8 cellular contexts compared by ENCODE assay signal in genomic region chr6:17705428-17705777, GRCh38. TPM values are rescaled to one million over a fixed set of nuclear protein-coding genes. Genes with fewer than 3 reads are reported as not detected.
DNase-seq lines count a peak whose midpoint lies in the region; ATAC-seq, FAIRE-seq and TF ChIP-seq lines count a peak whose summit lies in the region.

No MANE protein-coding gene starts in this region.

- no TSS peak for BruUV-seq in Caco-2 (replicated peaks; lab: Mats Ljungman, UMichigan)

- H3K36me3 ChIP-seq in Caco-2 (ENCODE audit: control insufficient read depth, insufficient read depth, low read length), result no peaks in the 10 kb centered on the region
- H3K36me3 ChIP-seq in kidney (ENCODE audit: control insufficient read depth in 1 of 2, insufficient read depth in 2 of 2, low read length in 2 of 2), result no peaks in the 10 kb centered on the region

- no peaks in the 10 kb centered on the region for H3K27me3 ChIP-seq in Caco-2 (replicated peaks; ENCODE audit: control insufficient read depth, insufficient read depth, low read length)

- peaks cover 22% of the 10 kb centered on the region for H3K4me1 ChIP-seq in Caco-2
- peaks cover 7 to 8% of the 10 kb centered on the region in 2 donors for H3K4me1 ChIP-seq in kidney (ENCODE audit: control insufficient read depth in 1 of 2, insufficient read depth in 1 of 2, low read depth in 1 of 2, low read length in 2 of 2)

- H3K27ac Mint-ChIP-seq in Caco-2 (ENCODE audit: unreplicated experiment), result peak overlapping the region; percentile 96

- no peaks in the 10 kb centered on the region for H3K9me3 Mint-ChIP-seq in Caco-2 (ENCODE audit: unreplicated experiment)

- H3K27me3 Mint-ChIP-seq in Caco-2 (ENCODE audit: insufficient read depth, unreplicated experiment), result no peaks in the 10 kb centered on the region

- H3K36me3 Mint-ChIP-seq in Caco-2 (ENCODE audit: insufficient read depth, unreplicated experiment), result peaks cover 15% of the 10 kb centered on the region

- H3K9ac ChIP-seq in kidney (ENCODE audit: low read length in 2 of 2), result peak overlapping the region; percentile 79 to 98

- peak overlapping the region; percentile 95 to 99 for H3K27ac ChIP-seq in kidney (ENCODE audit: low read depth in 2 of 2, low read length in 2 of 2)

- ATAC-seq in GM21528 (IDR thresholded peaks at IDR 0.05; ENCODE audit: low FRiP score, unreplicated experiment), result peak; percentile 4

- CTCF ChIA-PET in Caco-2 (lab: Charles Lee), result interaction anchor here (0.6 kb wide), 2 partner anchors 110 to 376 kb away, joined by 3 to 5 read pairs; no protein-coding TSS in a partner anchor

- H3K4me3 Mint-ChIP-seq in Caco-2 (ENCODE audit: unreplicated experiment), result peak overlapping the region; percentile 91

- TF ChIP-seq CTCF in Caco-2 (IDR thresholded peaks at IDR 0.05; ENCODE audit: insufficient read depth in 1 of 2, low read depth in 1 of 2, low read length in 1 of 2, severe bottlenecking in 1 of 2, unreplicated experiment in 1 of 2) (no peak), kidney (IDR thresholded peaks at IDR 0.05; ENCODE audit: borderline replicate concordance, extremely low read depth, insufficient read depth) (no peak)

- H3K4me3 ChIP-seq in Caco-2 (ENCODE audit: low read depth, low read length) (peak overlapping the region; percentile 97), kidney (ENCODE audit: low read length in 2 of 2) (peak overlapping the region; percentile 71 to 73)

- no peaks in the 10 kb centered on the region for H3K9me3 ChIP-seq in Caco-2
- H3K9me3 ChIP-seq in kidney (ENCODE audit: control insufficient read depth in 1 of 2, low read length in 2 of 2), result no peaks in the 10 kb centered on the region

- no peak for FAIRE-seq in kidney (lab: Jason Lieb, UNC)

- H3K4me1 Mint-ChIP-seq in Caco-2 (ENCODE audit: low read depth, unreplicated experiment), result no peaks in the 10 kb centered on the region

- in situ Hi-C loops in T47D (cut with HindIII; ENCODE audit: low pct_unique_long_range_greater_than_20kb, low sequenced_read_pairs), result no loop called here

- DNase-seq in Caco-2, result no peak
- DNase-seq in NCI-H446 treated with DMSO at 0.1 percent for 48 hours (lab: John Stamatoyannopoulos, UW), result peak; percentile 50
- peak; percentile 66 for DNase-seq in T47D (ENCODE audit: low read depth in 1 of 2, low spot score in 1 of 2)
- no peak for DNase-seq in kidney
- DNase-seq in stromal cell of bone marrow (ENCODE audit: low read depth), result peak; percentile 53
- DNase-seq in activated effector memory CD4-positive, alpha-beta T cell treated with anti-CD3 and anti-CD28 coated beads, Interleukin-2, amount 50 U/mL, for 16 hours, result no peak
- no peak for DNase-seq in NCI-H774 (lab: John Stamatoyannopoulos, UW)

- intact Hi-C loops in Caco-2 (cut with micrococcal nuclease; ENCODE audit: unreplicated experiment), result loop anchor here (5.0 to 10.0 kb wide), 2 partner anchors 59 to 97 kb away; no protein-coding TSS in a partner anchor
- intact Hi-C loops in kidney (cut with DNase I), result no loop called here

- POLR2A ChIA-PET in Caco-2 (lab: Charles Lee), result interaction anchor here (0.6 kb wide), 1 partner anchor 27 kb away, joined by 9 read pairs; no protein-coding TSS in a partner anchor

RNA-seq across cellular contexts. Expression of gene NUP153, which starts 1.3 kb away (rescaled TPM):
- total RNA-seq in Caco-2 (2022) (53.9 and 54.4 TPM in 2 replicates), kidney (31.3 TPM)
- 4.9 TPM for polyA plus RNA-seq in kidney (ENCODE audit: insufficient read depth, low read depth, low replicate concordance)

Comparison
In these comparisons a context has a peak if more than half of its experiments do, and no peak if none do; other contexts are left out.
1. DNase-seq: peak in NCI-H446 treated with DMSO at 0.1 percent for 48 hours (single experiment), T47D (2 of 2) and stromal cell of bone marrow (single experiment); none in Caco-2 (0 of 2), kidney (single experiment), activated effector memory CD4-positive, alpha-beta T cell treated with anti-CD3 and anti-CD28 coated beads, Interleukin-2, amount 50 U/mL, for 16 hours (single experiment) and NCI-H774 (single experiment).